Comparison of ENCODE assay signal across 7 cellular contexts in genomic region chr6:116667620-116668019, GRCh38. TPM values are rescaled to one million over a fixed set of nuclear protein-coding genes. Genes with fewer than 3 reads are reported as not detected.
DNase-seq lines count a peak whose midpoint lies in the region; ATAC-seq and TF ChIP-seq lines count a peak whose summit lies in the region.

No MANE protein-coding gene starts in this region.

- no peak overlapping the region; the same call in 1 of the 2 replicates for H3K27ac ChIP-seq in WERI-Rb-1
- peak overlapping the region in 1 of 4 donors; percentile 89 for H3K27ac ChIP-seq in upper lobe of left lung

- no peak for TF ChIP-seq POLR2A in upper lobe of left lung (IDR thresholded peaks at IDR 0.05)

- H3K9me3 ChIP-seq in WERI-Rb-1 (ENCODE audit: severe bottlenecking) (no peaks in the 10 kb centered on the region), iPS-18c (ENCODE audit: control insufficient read depth, insufficient read depth, low read length) (no peaks in the 10 kb centered on the region), upper lobe of left lung (no peaks in the 10 kb centered on the region)

- H3K36me3 ChIP-seq in WERI-Rb-1 (peaks cover 4% of the 10 kb centered on the region), upper lobe of left lung (no peaks in the 10 kb centered on the region)

- TF ChIP-seq CTCF in WERI-Rb-1 (IDR thresholded peaks at IDR 0.05; ENCODE audit: low read depth, low read length) = no peak
- TF ChIP-seq CTCF in upper lobe of left lung (IDR thresholded peaks at IDR 0.05) = no peak

- H3K27me3 ChIP-seq in WERI-Rb-1 (ENCODE audit: insufficient read depth, low read depth, severe bottlenecking) (no peaks in the 10 kb centered on the region), upper lobe of left lung (no peaks in the 10 kb centered on the region)

- ATAC-seq in GM18907 (IDR thresholded peaks at IDR 0.05; ENCODE audit: unreplicated experiment) = peak; percentile 33
- ATAC-seq in HG03460 (IDR thresholded peaks at IDR 0.05; ENCODE audit: unreplicated experiment) = peak; percentile 30
- ATAC-seq in upper lobe of left lung (ENCODE audit: low FRiP score in 2 of 2) = peak in 1 of 2 donors; percentile 73

- WGBS in upper lobe of left lung, 2 donors = 16 to 17% methylated on average over 3 of the region's 3 CpGs

- TF ChIP-seq EP300 in upper lobe of left lung (IDR thresholded peaks at IDR 0.05) = no peak

- H3K4me1 ChIP-seq in upper lobe of left lung = peaks cover 16 to 31% (median 23%) of the 10 kb centered on the region in 4 donors

- H3K4me3 ChIP-seq in WERI-Rb-1 (ENCODE audit: low read depth, low read length) = peak overlapping the region; percentile 99
- H3K4me3 ChIP-seq in iPS-18c (ENCODE audit: insufficient read depth, low read depth, low read length) = peak overlapping the region; percentile 99; the same call in 1 of the 2 replicates
- peak overlapping the region in 3 of 4 donors; percentile 73 to 97 (median 76) for H3K4me3 ChIP-seq in upper lobe of left lung

- DNase-seq in WERI-Rb-1 (no peak), upper lobe of left lung (no peak), dermis blood vessel endothelial cell (no peak)
- DNase-seq in stimulated activated CD4-positive, alpha-beta T cell treated with anti-CD3 and anti-CD28 coated beads, Interleukin-2, amount 100 ng/mL, for 48 hours = no peak

RNA-seq across cellular contexts. Expression of gene ZUP1, which starts 0.9 kb away (rescaled TPM):
- total RNA-seq in upper lobe of left lung = 10 to 100 TPM in 2 of 6 donors, 1 to 10 TPM in 4; 4.6 to 17.8 (median 9.5) TPM
- total RNA-seq in dermis blood vessel endothelial cell = 21.6 and 22.8 TPM in 2 replicates

RNA-seq across cellular contexts. Expression of gene KPNA5, which starts 13.4 kb away (rescaled TPM):
- total RNA-seq in upper lobe of left lung (10 to 100 TPM in 3 of 6 donors, 1 to 10 TPM in 3; 3.1 to 20.1 (median 9.2) TPM), dermis blood vessel endothelial cell (16.1 and 17.4 TPM in 2 replicates)

RNA-seq across cellular contexts. Expression of gene RSPH4A, which starts 51.3 kb away (rescaled TPM):
- total RNA-seq in upper lobe of left lung (10 to 100 TPM in 2 of 6 donors, 1 to 10 TPM in 4; 1.2 to 28.7 (median 4.7) TPM), dermis blood vessel endothelial cell (0.47 and 0.68 TPM in 2 replicates)
